Comparison of ENCODE assay signal across 26 cellular contexts in genomic region chr20:55792049-55792448, GRCh38.
"Had no signal": no experiment of that assay in that cellular context is flagged by ENCODE, and none has a peak within 500 bp of the region (broad histone marks: within the 10 kb centered on the region; RNA-seq: fewer than 3 reads in every experiment).

No MANE protein-coding gene starts in this region.

- DNase-seq: stimulated activated CD4-positive, alpha-beta T cell treated with anti-CD3 and anti-CD28 coated beads, Interleukin-2, amount 100 ng/mL, for 48 hours; stimulated activated CD4-positive, alpha-beta T cell treated with anti-CD3 and anti-CD28 coated beads, Interleukin-4, amount 100 ng/mL, for 1 hour; stimulated activated CD4-positive, alpha-beta T cell treated with anti-CD3 and anti-CD28 coated beads, Interleukin-4, amount 100 ng/mL, for 24 hours; stimulated activated CD4-positive, alpha-beta T cell treated with anti-CD3 and anti-CD28 coated beads, Interleukin-4, amount 100 ng/mL, for 4 hours; stimulated activated CD8-positive, alpha-beta memory T cell treated with anti-CD3 and anti-CD28 coated beads, Interleukin-4, amount 100 ng/mL, for 48 hours; stimulated activated naive B cell treated with anti-CD40 and anti-IgM and Interleukin-4, amounts not matched to agents 10 μg/mL and 1 μg/mL and 100 μg/mL, for 72 hours; stimulated activated naive CD4-positive, alpha-beta T cell; stimulated activated naive CD4-positive, alpha-beta T cell treated with Interleukin-2 at 50 U/mL for 16 hours; stimulated activated naive CD8-positive, alpha-beta T cell treated with anti-CD3 and anti-CD28 coated beads, Interleukin-15, amount 100 ng/mL, for 72 hours; stimulated activated naive CD8-positive, alpha-beta T cell treated with anti-CD3 and anti-CD28 coated beads, Interleukin-15, Interleukin-2, amounts not matched to agents 100 U/mL and 50 U/mL, for 24 hours; stomach; substantia nigra; testis; tibial artery; transverse colon; trophoblast cell; upper lobe of left lung; upper lobe of right lung; uterus had no signal

- H3K4me1 ChIP-seq: stomach, suprapubic skin, testis, tibial artery, tibial nerve, transverse colon, upper lobe of left lung, upper lobe of right lung, uterus, vagina had no signal

- H3K4me3 ChIP-seq: stomach, suprapubic skin, testis, thoracic aorta, tibial artery, tibial nerve, transverse colon, upper lobe of left lung, upper lobe of right lung, uterus, vagina had no signal

- H3K27me3 ChIP-seq: stomach, suprapubic skin, testis, tibial artery, tibial nerve, transverse colon, upper lobe of left lung, upper lobe of right lung, uterus, vagina had no signal

- H3K9me3 ChIP-seq: stomach, suprapubic skin, testis, thoracic aorta, tibial artery, tibial nerve, transverse colon, upper lobe of left lung, upper lobe of right lung, uterus, vagina had no signal

- ATAC-seq: stimulated activated effector memory CD8-positive, alpha-beta T cell treated with anti-CD3 and anti-CD28 coated beads, Interleukin-12 subunit alpha, Interleukin-12 subunit beta, amount 100 ng/mL, for 72 hours; stimulated activated memory B cell treated with anti-CD40 and anti-IgM and Interleukin-4, amounts not matched to agents 10 μg/mL and 1 μg/mL and 100 μg/mL, for 72 hours; stimulated activated naive B cell treated with anti-CD40 and anti-IgM and Interleukin-4, amounts not matched to agents 10 μg/mL and 1 μg/mL and 100 μg/mL, for 72 hours; stimulated activated naive CD8-positive, alpha-beta T cell treated with anti-CD3 and anti-CD28 coated beads, Interleukin-15, amount 100 ng/mL, for 72 hours; stimulated activated naive CD8-positive, alpha-beta T cell treated with anti-CD3 and anti-CD28 coated beads, Interleukin-15, Interleukin-2, amounts not matched to agents 100 U/mL and 50 U/mL, for 24 hours; upper lobe of right lung had no signal

- H3K27ac ChIP-seq: stomach, suprapubic skin, testis, thoracic aorta, tibial artery, tibial nerve, transverse colon, upper lobe of left lung, upper lobe of right lung, uterus, vagina had no signal

- H3K36me3 ChIP-seq: stomach, suprapubic skin, thoracic aorta, tibial artery, tibial nerve, transverse colon, upper lobe of left lung, upper lobe of right lung, uterus, vagina had no signal

- FAIRE-seq: urothelium cell line had no signal
